In genomic region chr19:17370026-17370587, GRCh38 we compare ENCODE assay signal across 8 cellular contexts. TPM values are rescaled to one million over a fixed set of nuclear protein-coding genes. Genes with fewer than 3 reads are reported as not detected.
DNase-seq lines count a peak whose midpoint lies in the region; ATAC-seq and TF ChIP-seq lines count a peak whose summit lies in the region.

No MANE protein-coding gene starts in this region.

- peak overlapping the region; percentile 92 for H3K27ac ChIP-seq in OCI-LY7 (ENCODE audit: low read depth, low read length, poor library complexity, severe bottlenecking)

- ATAC-seq in HG02571 (IDR thresholded peaks at IDR 0.05; ENCODE audit: unreplicated experiment) = peak; percentile 67

- peak overlapping the region; percentile 71 for H3K4me2 ChIP-seq in OCI-LY7 (ENCODE audit: low read length)

- H3K4me3 ChIP-seq in OCI-LY7 (ENCODE audit: low read depth, low read length, poor library complexity, severe bottlenecking) = peak overlapping the region; percentile 29

- intact Hi-C loops in OCI-LY7 (cut with micrococcal nuclease; ENCODE audit: unreplicated experiment) = no loop called here

- peak overlapping the region; percentile 77 for H2AFZ ChIP-seq in OCI-LY7 (ENCODE audit: low read length)

- CTCF ChIA-PET in OCI-LY7 (lab: Charles Lee; ENCODE audit: unreplicated experiment) = no interaction called here

- H3K36me3 ChIP-seq in OCI-LY7 (ENCODE audit: insufficient read depth, low read length) = no peaks in the 10 kb centered on the region

- in situ Hi-C loops in GM13977 (cut with MboI; ENCODE audit: low pct_unique_long_range_greater_than_20kb, low sequenced_read_pairs, unreplicated experiment) = no loop called here

- POLR2A ChIA-PET in OCI-LY7 (lab: Charles Lee) = interaction anchor here (0.7 kb wide), 1 partner anchor 39 kb away, joined by 4 read pairs; no protein-coding TSS in a partner anchor

- no peaks in the 10 kb centered on the region for H3K9me3 ChIP-seq in OCI-LY7 (ENCODE audit: low read length)

- DNase-seq in GM13977 (ENCODE audit: low spot score) (peak; percentile 66), OCI-LY7 (ENCODE audit: low spot score) (peak; percentile 85), middle frontal gyrus (ENCODE audit: extremely low spot score, low spot score) (peak; percentile 66), NCI-H446 treated with DMSO at 0.1 percent for 48 hours (lab: John Stamatoyannopoulos, UW) (no peak), activated gamma-delta T cell treated with Interleukin-2 at 50 U/mL for 16 hours (no peak), DMS53 treated with DMSO at 0.1 percent for 48 hours (lab: John Stamatoyannopoulos, UW; ENCODE audit: unreplicated experiment) (no peak)
- DNase-seq in activated T-cell treated with anti-CD3 and anti-CD28 coated beads, Interleukin-2, amount 50 U/mL, for 1 hour = no peak

- no peaks in the 10 kb centered on the region for H3K79me2 ChIP-seq in OCI-LY7 (ENCODE audit: insufficient read depth, low read depth, low read length)

- no TSS peak for BruUV-seq in OCI-LY7 (replicated peaks; lab: Mats Ljungman, UMichigan)

- TF ChIP-seq CTCF in GM13977 (IDR thresholded peaks at IDR 0.05; ENCODE audit: extremely low read depth, insufficient read depth, missing control alignments) = no peak
- TF ChIP-seq CTCF in OCI-LY7 (conservative IDR thresholded peaks at IDR 0.05; ENCODE audit: low read length) = no peak

- no peaks in the 10 kb centered on the region for H4K20me1 ChIP-seq in OCI-LY7 (ENCODE audit: insufficient read depth, low read length)

- peaks cover 58% of the 10 kb centered on the region for H3K4me1 ChIP-seq in OCI-LY7 (ENCODE audit: insufficient read depth, low read length, poor library complexity, severe bottlenecking)

- no peaks in the 10 kb centered on the region for H3K9me2 ChIP-seq in OCI-LY7 (ENCODE audit: insufficient read depth, low read length)

RNA-seq across cellular contexts. Expression of gene PLVAP, which starts 7.0 kb away (rescaled TPM):
- total RNA-seq in OCI-LY7 (2014; rRNA removed; shearing (Covaris generic)) = 0.16 and 0.28 TPM in 2 replicates
- total RNA-seq in OCI-LY7 (2022) = 0.31 and 1.5 TPM in 2 replicates

RNA-seq across cellular contexts. Expression of gene CCDC194, which starts 23.9 kb away (rescaled TPM):
- 2.4 and 2.9 TPM in 2 replicates for total RNA-seq in OCI-LY7 (2014; rRNA removed; shearing (Covaris generic))
- 8.5 and 8.8 TPM in 2 replicates for total RNA-seq in OCI-LY7 (2022)

RNA-seq across cellular contexts. Expression of gene GTPBP3, which starts 32.8 kb away (rescaled TPM):
- 83.2 and 103 TPM in 2 replicates for total RNA-seq in OCI-LY7 (2014; rRNA removed; shearing (Covaris generic))
- 104 and 113 TPM in 2 replicates for total RNA-seq in OCI-LY7 (2022)

RNA-seq across cellular contexts. Expression of gene BST2, which starts 35.3 kb away (rescaled TPM):
- 101 and 134 TPM in 2 replicates for total RNA-seq in OCI-LY7 (2014; rRNA removed; shearing (Covaris generic))
- 114 and 146 TPM in 2 replicates for total RNA-seq in OCI-LY7 (2022)

RNA-seq across cellular contexts. Expression of gene ANO8, which starts 35.5 kb away (rescaled TPM):
- 4.3 and 5.9 TPM in 2 replicates for total RNA-seq in OCI-LY7 (2014; rRNA removed; shearing (Covaris generic))
- total RNA-seq in OCI-LY7 (2022) = 12.8 and 13.5 TPM in 2 replicates

Comparison
In these comparisons a context has a peak if more than half of its experiments do, and no peak if none do; other contexts are left out.
1. DNase-seq: peak in GM13977 (single experiment), OCI-LY7 (single experiment) and middle frontal gyrus (single experiment); none in NCI-H446 treated with DMSO at 0.1 percent for 48 hours (single experiment), activated gamma-delta T cell treated with Interleukin-2 at 50 U/mL for 16 hours (single experiment), DMS53 treated with DMSO at 0.1 percent for 48 hours (single experiment) and activated T-cell treated with anti-CD3 and anti-CD28 coated beads, Interleukin-2, amount 50 U/mL, for 1 hour (single experiment).